Comparison of ENCODE assay signal across 8 cellular contexts in genomic region chr17:63425478-63425877, GRCh38.
DNase-seq lines count a peak whose midpoint lies in the region; ATAC-seq lines count a peak whose summit lies in the region.

No MANE protein-coding gene starts in this region.

- peaks cover 10% of the 10 kb centered on the region; the same call in 1 of the 2 replicates for H3K36me3 ChIP-seq in BLaER1

- DNase-seq in NCI-H1694 (lab: John Stamatoyannopoulos, UW): peak; percentile 89
- DNase-seq in T-helper 2 cell treated with Interferon-gamma antibody and Interleukin-4, amounts not matched to agents 5 μg/mL and 100 μg/mL, for 36 hours (ENCODE audit: low spot score): peak; percentile 49
- DNase-seq in anterior cingulate cortex (lab: John Stamatoyannopoulos, UW): peak in 52 of 58 donors; percentile 12 to 82 (median 55)
- DNase-seq in hepatic stellate cell (ENCODE audit: low spot score): peak; percentile 87
- peak; percentile 62 for DNase-seq in skeletal muscle cell (ENCODE audit: low read depth)

- no peak overlapping the region for H3K4me3 ChIP-seq in BLaER1
- no peak overlapping the region for H3K4me3 ChIP-seq in skeletal muscle cell (ENCODE audit: low read depth, low read length)

- ATAC-seq in GM21619 (IDR thresholded peaks at IDR 0.05; ENCODE audit: unreplicated experiment) (peak; percentile 64), HG02840 (IDR thresholded peaks at IDR 0.05; ENCODE audit: low FRiP score, unreplicated experiment) (no peak)

- peak overlapping the region; percentile 32 for H3K4me2 ChIP-seq in BLaER1

- no peak overlapping the region for H3K9ac ChIP-seq in BLaER1

- H3K9me3 Mint-ChIP-seq in T-helper 2 cell treated with Interferon-gamma antibody and Interleukin-4, amounts not matched to agents 5 μg/mL and 100 μg/mL, for 36 hours: no peaks in the 10 kb centered on the region

- H3K27ac ChIP-seq in BLaER1: no peak overlapping the region

- H4K20me1 ChIP-seq in BLaER1: peaks cover 6% of the 10 kb centered on the region; the same call in 1 of the 2 replicates

- H3K36me3 Mint-ChIP-seq in T-helper 2 cell treated with Interferon-gamma antibody and Interleukin-4, amounts not matched to agents 5 μg/mL and 100 μg/mL, for 36 hours (ENCODE audit: low read depth): no peaks in the 10 kb centered on the region

- H3K27me3 ChIP-seq in BLaER1: no peaks in the 10 kb centered on the region

- peaks cover 27% of the 10 kb centered on the region for H3K4me1 Mint-ChIP-seq in T-helper 2 cell treated with Interferon-gamma antibody and Interleukin-4, amounts not matched to agents 5 μg/mL and 100 μg/mL, for 36 hours (ENCODE audit: low read depth)

- H3K9me3 ChIP-seq in BLaER1: no peaks in the 10 kb centered on the region

- no peak overlapping the region for H3K27ac Mint-ChIP-seq in T-helper 2 cell treated with Interferon-gamma antibody and Interleukin-4, amounts not matched to agents 5 μg/mL and 100 μg/mL, for 36 hours

- H3K4me3 Mint-ChIP-seq in T-helper 2 cell treated with Interferon-gamma antibody and Interleukin-4, amounts not matched to agents 5 μg/mL and 100 μg/mL, for 36 hours: no peak overlapping the region

- H3K27me3 Mint-ChIP-seq in T-helper 2 cell treated with Interferon-gamma antibody and Interleukin-4, amounts not matched to agents 5 μg/mL and 100 μg/mL, for 36 hours (ENCODE audit: low read depth): peaks cover 14% of the 10 kb centered on the region

- H3K4me1 ChIP-seq in BLaER1: peaks cover 33% of the 10 kb centered on the region
